Comparison of ENCODE assay signal across 27 cellular contexts in genomic region chr20:48615871-48616270, GRCh38.
DNase-seq lines count a peak whose midpoint lies in the region; ATAC-seq, FAIRE-seq and TF ChIP-seq lines count a peak whose summit lies in the region.
"Had no signal": no experiment of that assay in that cellular context is flagged by ENCODE, and none has a peak within 500 bp of the region (broad histone marks: within the 10 kb centered on the region; RNA-seq: fewer than 3 reads in every experiment).

No MANE protein-coding gene starts in this region.

- H3K4me2 ChIP-seq in osteoblast (ENCODE audit: insufficient read depth, low read length), result no peak overlapping the region
- H3K4me2 ChIP-seq: PC-9 had no signal

- H3K4me1 ChIP-seq in osteoblast (ENCODE audit: insufficient read depth, low read length) (peaks cover 3% of the 10 kb centered on the region), upper lobe of right lung (peaks cover 12% of the 10 kb centered on the region)

- no peaks in the 10 kb centered on the region for H4K20me1 ChIP-seq in osteoblast (ENCODE audit: insufficient read depth, low read length)

- peak; percentile 28 for DNase-seq in activated effector memory CD4-positive, alpha-beta T cell treated with anti-CD3 and anti-CD28 coated beads, Interleukin-2, amount 50 U/mL, for 16 hours
- DNase-seq in activated effector memory CD4-positive, alpha-beta T cell treated with Interleukin-2 at 50 U/mL for 16 hours, result no peak
- no peak for DNase-seq in HTR-8/SVneo (ENCODE audit: insufficient read length, low spot score)
- DNase-seq in osteoblast (ENCODE audit: insufficient read length, low spot score, missing footprints), result peak; percentile 76
- DNase-seq in upper lobe of right lung, result peak; percentile 19
- no peak for DNase-seq in middle frontal gyrus (ENCODE audit: extremely low spot score, low spot score)
- no peak for DNase-seq in NCI-H69 (lab: John Stamatoyannopoulos, UW)
- DNase-seq: CD8-positive, alpha-beta memory T cell; DMS 273 treated with DMSO at 0.1 percent for 48 hours; DMS79 treated with DMSO at 0.1 percent for 48 hours; GF-D8; Karpas-422; MV-4-11; NCI-H1105; NCI-H1436 treated with DMSO at 0.1 percent for 48 hours; NCI-H187 treated with DMSO at 0.1 percent for 48 hours; NCI-H446; NCI-H524 treated with DMSO at 0.1 percent for 48 hours; NCI-H82; NK-92 treated with Interleukin-12 subunit alpha and Interleukin-12 subunit beta, amount 100 ng/mL, for 24 hours; PC-9; Right ventricle myocardium superior had no signal

- ATAC-seq in upper lobe of right lung, result no peak

- intact Hi-C loops in upper lobe of right lung (cut with DNase I), result no loop called here

- peaks cover 16% of the 10 kb centered on the region for H3K27me3 ChIP-seq in osteoblast (ENCODE audit: insufficient read depth, low read length)
- no peaks in the 10 kb centered on the region for H3K27me3 ChIP-seq in upper lobe of right lung

- no peaks in the 10 kb centered on the region for H3K9me3 ChIP-seq in osteoblast (ENCODE audit: low read depth, low read length)
- no peaks in the 10 kb centered on the region for H3K9me3 ChIP-seq in upper lobe of right lung

- H3K79me2 ChIP-seq in osteoblast (ENCODE audit: insufficient read depth, low read length), result no peaks in the 10 kb centered on the region

- peak; percentile 9 for FAIRE-seq in HTR-8/SVneo (lab: Jason Lieb, UNC)
- FAIRE-seq: GM12892, GM19239 had no signal

- no peak overlapping the region for H3K4me3 ChIP-seq in osteoblast (ENCODE audit: insufficient read depth, low read length)
- H3K4me3 ChIP-seq in upper lobe of right lung, result no peak overlapping the region
- H3K4me3 ChIP-seq: PC-9, SJSA1 had no signal

- H3K27ac ChIP-seq in osteoblast (ENCODE audit: low read depth, low read length) (no peak overlapping the region), upper lobe of right lung (no peak overlapping the region)
- H3K27ac ChIP-seq: 22Rv1, HL-60, PC-9, SJSA1 had no signal

- H3K36me3 ChIP-seq in osteoblast (ENCODE audit: insufficient read depth, low read length), result no peaks in the 10 kb centered on the region
- no peaks in the 10 kb centered on the region for H3K36me3 ChIP-seq in upper lobe of right lung
- H3K36me3 ChIP-seq: SJSA1 had no signal

- H2AFZ ChIP-seq in osteoblast (ENCODE audit: low read length), result no peak overlapping the region
- H2AFZ ChIP-seq: PC-9 had no signal

- TF ChIP-seq CTCF in osteoblast (IDR thresholded peaks at IDR 0.05; ENCODE audit: extremely low read depth, low read depth, low read length), result no peak
- no peak for TF ChIP-seq CTCF in upper lobe of right lung (IDR thresholded peaks at IDR 0.05)

Comparison
In these comparisons a context has a peak if more than half of its experiments do, and no peak if none do; other contexts are left out.
1. DNase-seq: peak in activated effector memory CD4-positive, alpha-beta T cell treated with anti-CD3 and anti-CD28 coated beads, Interleukin-2, amount 50 U/mL, for 16 hours (single experiment), osteoblast (single experiment) and upper lobe of right lung (single experiment); none in activated effector memory CD4-positive, alpha-beta T cell treated with Interleukin-2 at 50 U/mL for 16 hours (single experiment), HTR-8/SVneo (single experiment), middle frontal gyrus (single experiment) and NCI-H69 (single experiment).